1 cellular context compared by ENCODE assay signal in the genomic region with DNA sequence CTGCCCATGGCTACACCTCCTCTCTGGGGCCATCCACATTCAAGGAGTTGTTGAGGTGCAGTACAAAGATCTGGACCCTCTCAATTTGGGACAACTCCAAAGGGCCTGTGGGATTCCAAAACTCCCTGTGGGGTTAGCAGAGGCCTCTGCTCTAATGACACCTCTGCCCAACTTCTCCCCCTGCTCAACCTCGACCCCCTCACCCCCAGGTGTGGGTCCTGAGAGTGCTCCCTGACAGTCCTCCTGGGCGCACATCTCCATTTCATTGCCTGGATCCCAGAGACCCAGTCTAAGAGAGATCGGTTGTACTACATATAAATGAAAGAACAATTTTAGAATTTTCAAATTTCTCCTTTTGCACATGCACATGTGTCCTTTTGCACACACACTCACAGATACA.
TF ChIP-seq lines count a peak whose summit lies in the region.

No MANE protein-coding gene starts in this region.

TF ChIP-seq in K562, 482 proteins besides CTCF, POLR2A, EP300 and RAD21 (continued from another document):
- TF ChIP-seq NFE2 (IDR thresholded peaks at IDR 0.05; ENCODE audit: low read depth) = no peak
- TF ChIP-seq BMI1 (IDR thresholded peaks at IDR 0.05; ENCODE audit: low read length) = no peak
- peak; percentile 72 for TF ChIP-seq ZNF263 (CRISPR knock-in tag; IDR thresholded peaks at IDR 0.05; ENCODE audit: borderline replicate concordance)
